In the genomic region with DNA sequence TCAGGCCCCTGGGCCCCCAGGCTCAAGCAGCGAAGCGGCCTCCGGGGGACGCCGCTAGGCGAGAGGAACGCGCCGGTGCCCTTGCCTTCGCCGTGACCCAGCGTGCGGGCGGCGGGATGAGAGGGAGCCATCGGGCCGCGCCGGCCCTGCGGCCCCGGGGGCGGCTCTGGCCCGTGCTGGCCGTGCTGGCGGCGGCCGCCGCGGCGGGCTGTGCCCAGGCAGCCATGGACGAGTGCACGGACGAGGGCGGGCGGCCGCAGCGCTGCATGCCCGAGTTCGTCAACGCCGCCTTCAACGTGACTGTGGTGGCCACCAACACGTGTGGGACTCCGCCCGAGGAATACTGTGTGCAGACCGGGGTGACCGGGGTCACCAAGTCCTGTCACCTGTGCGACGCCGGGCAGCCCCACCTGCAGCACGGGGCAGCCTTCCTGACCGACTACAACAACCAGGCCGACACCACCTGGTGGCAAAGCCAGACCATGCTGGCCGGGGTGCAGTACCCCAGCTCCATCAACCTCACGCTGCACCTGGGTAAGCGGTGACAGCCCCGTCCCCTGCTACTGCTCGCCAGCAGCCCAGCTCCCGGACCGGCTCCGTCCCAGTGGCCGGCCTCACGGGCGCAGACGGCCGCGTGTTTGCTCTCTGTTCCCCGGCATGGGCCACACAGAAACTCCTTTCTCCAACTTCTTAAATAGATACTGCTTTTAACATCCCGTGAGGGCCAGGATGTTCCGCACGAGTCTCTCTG, we compare ENCODE assay signal across 8 cellular contexts. TPM values are rescaled to one million over a fixed set of nuclear protein-coding genes. Genes with fewer than 3 reads are reported as not detected.
A peak's percentile ranks its signal among the peaks of the same experiment; 100 is the strongest.
DNase-seq lines count a peak whose midpoint lies in the region; ATAC-seq and TF ChIP-seq lines count a peak whose summit lies in the region.

No MANE protein-coding gene starts in this region.

- H2AFZ ChIP-seq in HCT116 (ENCODE audit: low read depth, low read length, poor library complexity, severe bottlenecking): no peak overlapping the region

- H3K27ac ChIP-seq in HCT116 (ENCODE audit: low read depth, low read length): peak overlapping the region; percentile 99

- RAD21 ChIA-PET in HCT116 (lab: Charles Lee; ENCODE audit: low non-redundant PET in 1 of 2, low total read pairs in 2 of 2, uncharacterized antibody in 2 of 2, unreplicated experiment in 2 of 2): interaction anchor here in 1 of 2 experiments (0.6 kb wide), 1 partner anchor 250 kb away, joined by 4 read pairs; no protein-coding TSS in a partner anchor

- H3K27me3 ChIP-seq in HCT116 (ENCODE audit: insufficient read depth, low read length): no peaks in the 10 kb centered on the region

- TF ChIP-seq RAD21 in HCT116 (IDR thresholded peaks at IDR 0.05; ENCODE audit: low read depth): peak; percentile 57

- H3K9ac ChIP-seq in HCT116 (ENCODE audit: low read length): peak overlapping the region; percentile 73

- POLR2A ChIA-PET in HCT116 (lab: Charles Lee): interaction anchor here (1.0 kb wide), 1 partner anchor 61 kb away, joined by 3 read pairs; no protein-coding TSS in a partner anchor

- peak overlapping the region; percentile 92 for H3K4me2 ChIP-seq in HCT116 (ENCODE audit: low read length)

- H3K9me3 ChIP-seq in HCT116 (ENCODE audit: control insufficient read depth in 1 of 2, insufficient read depth in 1 of 2, low read depth in 1 of 2, low read length in 2 of 2): no peaks in the 10 kb centered on the region

- DNase-seq in NCI-H2029 (lab: John Stamatoyannopoulos, UW) (peak; percentile 30), NCI-H2029 treated with DMSO at 0.1 percent for 48 hours (lab: John Stamatoyannopoulos, UW) (no peak), HCT116 (ENCODE audit: low read depth, low spot score) (peak; percentile 61), LoVo (ENCODE audit: low spot score) (peak; percentile 84), cerebellar cortex (ENCODE audit: low spot score) (peak; percentile 84), left kidney (ENCODE audit: low read depth, low spot score) (peak; percentile 92)
- DNase-seq in stimulated activated CD4-positive, alpha-beta T cell treated with anti-CD3 and anti-CD28 coated beads, Interleukin-4, amount 100 ng/mL, for 24 hours: peak; percentile 14

- no peaks in the 10 kb centered on the region for H4K20me1 ChIP-seq in HCT116 (ENCODE audit: insufficient read depth)

- TF ChIP-seq POLR2A in HCT116 (IDR thresholded peaks at IDR 0.05; ENCODE audit: borderline replicate concordance, extremely low read depth, insufficient read depth, insufficient read length): no peak

- peak; percentile 77 for ATAC-seq in HCT116
- ATAC-seq in SK-N-SH treated with all-trans-retinoic acid at 6 μM for 48 hours: peak; percentile 79

- H3K4me1 ChIP-seq in HCT116 (ENCODE audit: control insufficient read depth in 1 of 2, insufficient read depth in 2 of 2, low read length in 2 of 2): peaks cover 35 to 67% of the 10 kb centered on the region in 2 experiments

- peak overlapping the region; percentile 62 to 76 for H3K4me3 ChIP-seq in HCT116 (replicated peaks in 1 of 2; ENCODE audit: low read depth in 1 of 2, low read length in 2 of 2)

- intact Hi-C loops in HCT116 (cut with micrococcal nuclease): loop anchor here (1.0 to 5.0 kb wide), 2 partner anchors 61 to 164 kb away; partner anchors contain the start of gene LAMC2

- peak; percentile 29 to 70 (median 56); a peak in 5 of 6 replicates for TF ChIP-seq CTCF in HCT116 (IDR thresholded peaks at IDR 0.05 in 2 of 3, conservative IDR thresholded peaks at IDR 0.05 in 1 of 3; ENCODE audit: borderline replicate concordance in 1 of 3, insufficient read depth in 1 of 3, low read depth in 2 of 3, low read length in 2 of 3)

- CTCF ChIA-PET in HCT116 (lab: Charles Lee): interaction anchor here (0.9 to 2.5 kb wide), 2 partner anchors 11 to 62 kb away, joined by 3 to 7 read pairs; no protein-coding TSS in a partner anchor

- H3K36me3 ChIP-seq in HCT116 (ENCODE audit: control insufficient read depth in 1 of 2, insufficient read depth in 2 of 2, low read length in 2 of 2): 0 out of 4 replicates have a peak, but pooled peaks cover 0 to 6% of the 10 kb centered on the region in 2 experiments

- no TSS peak for BruUV-seq in HCT116 (replicated peaks; lab: Mats Ljungman, UMichigan)

- no peaks in the 10 kb centered on the region for H3K9me2 ChIP-seq in HCT116 (ENCODE audit: insufficient read depth)

- H3K79me2 ChIP-seq in HCT116 (ENCODE audit: insufficient read depth, low read length): peaks cover 43% of the 10 kb centered on the region

TF ChIP-seq in HCT116, 20 proteins besides CTCF, POLR2A, EP300 and RAD21:
- TF ChIP-seq SP1 (IDR thresholded peaks at IDR 0.05; ENCODE audit: low read depth) (no peak), POLR2AphosphoS5 (IDR thresholded peaks at IDR 0.05; ENCODE audit: low read depth, low read length) (peak; percentile 46), FOSL1 (IDR thresholded peaks at IDR 0.05; ENCODE audit: low read depth) (no peak), SIN3A (IDR thresholded peaks at IDR 0.05; ENCODE audit: low read depth) (peak; percentile 75), ZFX (IDR thresholded peaks at IDR 0.05) (peak; percentile 85), MAX (IDR thresholded peaks at IDR 0.05) (peak; percentile 93)

TF ChIP-seq in SK-N-SH treated with all-trans-retinoic acid at 6 μM for 48 hours, 23 proteins besides CTCF, POLR2A, EP300 and RAD21:
- TF ChIP-seq POU6F1 (CRISPR knock-in tag; IDR thresholded peaks at IDR 0.05; ENCODE audit: borderline replicate concordance, low read depth) (no peak), ZFP30 (CRISPR knock-in tag; IDR thresholded peaks at IDR 0.05) (no peak), ZNF565 (CRISPR knock-in tag; conservative IDR thresholded peaks at IDR 0.05; ENCODE audit: low read depth) (no peak), BACH2 (CRISPR knock-in tag; IDR thresholded peaks at IDR 0.05; ENCODE audit: borderline replicate concordance) (no peak), ZNF8 (CRISPR knock-in tag; IDR thresholded peaks at IDR 0.05) (no peak), ISL1 (CRISPR knock-in tag; IDR thresholded peaks at IDR 0.05) (no peak), CREB5 (CRISPR knock-in tag; IDR thresholded peaks at IDR 0.05; ENCODE audit: low read depth) (no peak), GLIS3 (CRISPR knock-in tag; IDR thresholded peaks at IDR 0.05) (no peak), CSRNP3 (CRISPR knock-in tag; IDR thresholded peaks at IDR 0.05) (no peak)

RNA-seq across cellular contexts. Expression of gene LAMC1, which starts 0.6 kb away (rescaled TPM):
- 61.2 TPM for total RNA-seq in HCT116 (2021; ENCODE audit: unreplicated experiment)
- polyA plus RNA-seq in HCT116 (2012): 37.6 and 52.3 TPM in 2 replicates
